Comparison of ENCODE assay signal across 9 cellular contexts in genomic region chr1:159828916-159829634, GRCh38. TPM values are rescaled to one million over a fixed set of nuclear protein-coding genes. Genes with fewer than 3 reads are reported as not detected.
A peak's percentile ranks its signal among the peaks of the same experiment; 100 is the strongest.
DNase-seq lines count a peak whose midpoint lies in the region; ATAC-seq, FAIRE-seq and TF ChIP-seq lines count a peak whose summit lies in the region.
"Had no signal": no experiment of that assay in that cellular context is flagged by ENCODE, and none has a peak within 500 bp of the region (broad histone marks: within the 10 kb centered on the region; RNA-seq: fewer than 3 reads in every experiment).

No MANE protein-coding gene starts in this region.

- CTCF ChIA-PET in RWPE1 (lab: Yijun Ruan, JAX), result interaction anchor here (0.6 to 1.5 kb wide), 3 partner anchors 30 to 697 kb away, joined by 3 read pairs; no protein-coding TSS in a partner anchor

- ATAC-seq in GM19468 (IDR thresholded peaks at IDR 0.05; ENCODE audit: extremely low read depth, unreplicated experiment) (peak; percentile 80), HG03469 (IDR thresholded peaks at IDR 0.05; ENCODE audit: unreplicated experiment) (peak; percentile 57), SK-N-SH treated with all-trans-retinoic acid at 6 μM for 48 hours (peak; percentile 64), sciatic nerve (peak; percentile 82)

- DNase-seq in D721Med (ENCODE audit: insufficient read length, low spot score) (no peak), head of caudate nucleus (peak in 40 of 42 donors; percentile 8 to 72 (median 40)), sciatic nerve (ENCODE audit: low spot score) (peak; percentile 74), MG63 (no peak), RWPE1 (ENCODE audit: low spot score) (no peak)

- H3K4me3 ChIP-seq in MG63, result no peak overlapping the region

- intact Hi-C loops in head of caudate nucleus (cut with DNase I), result no loop called here
- intact Hi-C loops in sciatic nerve (cut with DNase I), result no loop called here

- POLR2A ChIA-PET in RWPE1 (lab: Yijun Ruan, JAX; ENCODE audit: low non-redundant PET), result no interaction called here

- H3K27me3 ChIP-seq in MG63, result no peaks in the 10 kb centered on the region

- no peaks in the 10 kb centered on the region for H3K9me3 ChIP-seq in MG63

- H3K27ac ChIP-seq in RWPE1, result no peak overlapping the region

- TF ChIP-seq CTCF in D721Med (IDR thresholded peaks at IDR 0.05; ENCODE audit: insufficient read depth, missing control alignments) (peak; percentile 54), RWPE1 (conservative IDR thresholded peaks at IDR 0.05; ENCODE audit: low read depth) (no peak)

- no peaks in the 10 kb centered on the region for H3K36me3 ChIP-seq in MG63

- FAIRE-seq in D721Med (lab: Jason Lieb, UNC), result no peak

TF ChIP-seq in SK-N-SH treated with all-trans-retinoic acid at 6 μM for 48 hours, 23 proteins besides CTCF, POLR2A, EP300 and RAD21:
- no peak for TF ChIP-seq CREB5 (CRISPR knock-in tag; IDR thresholded peaks at IDR 0.05; ENCODE audit: low read depth)
- no peak for TF ChIP-seq TOX (CRISPR knock-in tag; IDR thresholded peaks at IDR 0.05; ENCODE audit: borderline replicate concordance)
- TF ChIP-seq, protein P1, sequence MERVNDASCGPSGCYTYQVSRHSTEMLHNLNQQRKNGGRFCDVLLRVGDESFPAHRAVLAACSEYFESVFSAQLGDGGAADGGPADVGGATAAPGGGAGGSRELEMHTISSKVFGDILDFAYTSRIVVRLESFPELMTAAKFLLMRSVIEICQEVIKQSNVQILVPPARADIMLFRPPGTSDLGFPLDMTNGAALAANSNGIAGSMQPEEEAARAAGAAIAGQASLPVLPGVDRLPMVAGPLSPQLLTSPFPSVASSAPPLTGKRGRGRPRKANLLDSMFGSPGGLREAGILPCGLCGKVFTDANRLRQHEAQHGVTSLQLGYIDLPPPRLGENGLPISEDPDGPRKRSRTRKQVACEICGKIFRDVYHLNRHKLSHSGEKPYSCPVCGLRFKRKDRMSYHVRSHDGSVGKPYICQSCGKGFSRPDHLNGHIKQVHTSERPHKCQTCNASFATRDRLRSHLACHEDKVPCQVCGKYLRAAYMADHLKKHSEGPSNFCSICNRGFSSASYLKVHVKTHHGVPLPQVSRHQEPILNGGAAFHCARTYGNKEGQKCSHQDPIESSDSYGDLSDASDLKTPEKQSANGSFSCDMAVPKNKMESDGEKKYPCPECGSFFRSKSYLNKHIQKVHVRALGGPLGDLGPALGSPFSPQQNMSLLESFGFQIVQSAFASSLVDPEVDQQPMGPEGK (CRISPR knock-in tag; IDR thresholded peaks at IDR 0.05; ENCODE audit: borderline replicate concordance), result no peak

RNA-seq across cellular contexts. Expression of gene SLAMF8, which starts 2.4 kb away (rescaled TPM):
- total RNA-seq in sciatic nerve, result 3.3 TPM
- total RNA-seq in MG63 (2014; rRNA removed; shearing (Covaris generic); ENCODE audit: low replicate concordance), result not detected in 2 replicates
- total RNA-seq: fibroblast of lung had no signal

RNA-seq across cellular contexts. Expression of gene FCRL6, which starts 26.9 kb away (rescaled TPM):
- total RNA-seq in sciatic nerve, result 1.2 TPM
- total RNA-seq in MG63 (2014; rRNA removed; shearing (Covaris generic); ENCODE audit: low replicate concordance), result not detected in 2 replicates
- total RNA-seq: fibroblast of lung had no signal

RNA-seq across cellular contexts. Expression of gene VSIG8, which starts 33.4 kb away (rescaled TPM):
- not detected for total RNA-seq in sciatic nerve
- not detected in 2 replicates for total RNA-seq in MG63 (2014; rRNA removed; shearing (Covaris generic); ENCODE audit: low replicate concordance)

RNA-seq across cellular contexts. Expression of gene DUSP23, which starts 48.3 kb away (rescaled TPM):
- total RNA-seq in sciatic nerve, result 48.2 TPM
- 9.2 and 17.1 TPM in 2 replicates for total RNA-seq in MG63 (2014; rRNA removed; shearing (Covaris generic); ENCODE audit: low replicate concordance)

Comparison
In these comparisons a context has a peak if more than half of its experiments do, and no peak if none do; other contexts are left out.
1. DNase-seq: peak in head of caudate nucleus (40 of 42) and sciatic nerve (single experiment); none in D721Med (single experiment), MG63 (single experiment) and RWPE1 (single experiment).
2. Peak in every context shown above with its lines, with median percentiles within 50 percentile points of each other: ATAC-seq.